In the genomic region with DNA sequence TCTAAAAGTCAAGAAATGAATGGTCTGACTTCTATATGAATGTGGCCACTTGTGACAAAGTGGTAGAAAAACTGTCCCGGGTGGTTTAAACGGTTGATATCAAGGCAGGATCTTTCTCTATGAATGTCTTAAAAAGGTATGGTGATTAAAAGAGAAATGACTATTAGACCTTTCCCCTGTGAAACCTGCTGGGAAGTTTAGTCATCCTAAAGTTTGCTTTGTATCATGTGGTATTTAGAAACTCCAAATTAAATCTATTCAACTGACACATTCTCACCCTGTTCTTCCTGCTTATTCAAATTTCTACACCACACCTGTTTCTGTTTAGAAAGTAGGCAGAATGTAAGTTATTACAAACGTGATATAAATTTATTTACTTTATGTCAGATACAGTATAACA, we compare ENCODE assay signal across 25 cellular contexts.
"Had no signal": no experiment of that assay in that cellular context is flagged by ENCODE, and none has a peak within 500 bp of the region (broad histone marks: within the 10 kb centered on the region; RNA-seq: fewer than 3 reads in every experiment).

No MANE protein-coding gene starts in this region.

- H3K27ac Mint-ChIP-seq: activated T-helper 1 cell treated with anti-CD3 and anti-CD28 coated beads, Interleukin-12 subunit alpha, Interleukin-12 subunit beta, Interleukin-2, Interleukin-4 antibody, amounts not matched to agents 30 ng/mL and 10 ng/mL and 1 ng/mL, durations not matched to agents 14 hours and 24 hours and 36 hours; brain; natural killer cell; stimulated activated naive CD8-positive, alpha-beta T cell treated with anti-CD3 and anti-CD28 coated beads, Interleukin-15, Interleukin-2, amounts not matched to agents 100 ng/mL and 50 ng/mL, for 24 hours; T-helper 1 cell treated with Interleukin-12 subunit alpha and Interleukin-12 subunit beta and Interleukin-4 antibody, amounts not matched to agents 30 μg/mL and 1 μg/mL, for 36 hours had no signal

- H3K4me3 ChIP-seq: cardiac muscle cell, coronary artery, dorsolateral prefrontal cortex, left ventricle myocardium inferior, lung, skin epidermis, upper lobe of right lung had no signal

- DNase-seq: activated CD4-positive, alpha-beta T cell treated with anti-CD3 and anti-CD28 coated beads for 4 hours; activated CD4-positive, alpha-beta T cell treated with anti-CD3 and anti-CD28 coated beads, Interleukin-2, amount 50 U/mL, for 4 hours; activated CD8-positive, alpha-beta memory T cell treated with anti-CD3 and anti-CD28 coated beads for 24 hours; activated effector memory CD4-positive, alpha-beta T cell treated with anti-CD3 and anti-CD28 coated beads, Interleukin-2, amount 50 U/mL, for 16 hours; activated naive CD4-positive, alpha-beta T cell treated with anti-CD3 and anti-CD28 coated beads, Interleukin-2, amount 50 U/mL, for 16 hours; activated T-cell treated with anti-CD3 and anti-CD28 coated beads, Interleukin-2, amount 50 U/mL, for 1 hour; dorsolateral prefrontal cortex; effector memory CD4-positive, alpha-beta T cell; glutamatergic neuron; left ventricle myocardium inferior; mesendoderm; natural killer cell; stimulated activated CD4-positive, alpha-beta T cell treated with anti-CD3 and anti-CD28 coated beads, Interleukin-12 subunit alpha, Interleukin-12 subunit beta, amount 100 ng/mL, for 4 hours; stimulated activated CD4-positive, alpha-beta T cell treated with anti-CD3 and anti-CD28 coated beads, Interleukin-4, amount 100 ng/mL, for 1 hour; T-helper 9 cell; upper lobe of right lung had no signal

- H3K27me3 Mint-ChIP-seq: brain; stimulated activated naive CD8-positive, alpha-beta T cell treated with anti-CD3 and anti-CD28 coated beads, Interleukin-15, Interleukin-2, amounts not matched to agents 100 ng/mL and 50 ng/mL, for 24 hours had no signal

- H3K36me3 Mint-ChIP-seq: brain, natural killer cell had no signal

- ATAC-seq: natural killer cell, upper lobe of right lung had no signal

- H3K9me3 Mint-ChIP-seq: activated T-helper 1 cell treated with anti-CD3 and anti-CD28 coated beads, Interleukin-12 subunit alpha, Interleukin-12 subunit beta, Interleukin-2, Interleukin-4 antibody, amounts not matched to agents 30 ng/mL and 10 ng/mL and 1 ng/mL, durations not matched to agents 14 hours and 24 hours and 36 hours; brain; stimulated activated naive CD8-positive, alpha-beta T cell treated with anti-CD3 and anti-CD28 coated beads, Interleukin-15, Interleukin-2, amounts not matched to agents 100 ng/mL and 50 ng/mL, for 24 hours; T-helper 1 cell treated with Interleukin-12 subunit alpha and Interleukin-12 subunit beta and Interleukin-4 antibody, amounts not matched to agents 30 μg/mL and 1 μg/mL, for 36 hours had no signal

- H3K4me1 ChIP-seq: left ventricle myocardium inferior, upper lobe of right lung had no signal

- H3K27me3 ChIP-seq: cardiac muscle cell, upper lobe of right lung had no signal

- H3K9me3 ChIP-seq: left ventricle myocardium inferior, upper lobe of right lung had no signal

- H3K4me1 Mint-ChIP-seq: natural killer cell had no signal

- H3K4me3 Mint-ChIP-seq: activated T-helper 1 cell treated with anti-CD3 and anti-CD28 coated beads, Interleukin-12 subunit alpha, Interleukin-12 subunit beta, Interleukin-2, Interleukin-4 antibody, amounts not matched to agents 30 ng/mL and 10 ng/mL and 1 ng/mL, durations not matched to agents 14 hours and 24 hours and 36 hours; brain; natural killer cell; stimulated activated naive CD8-positive, alpha-beta T cell treated with anti-CD3 and anti-CD28 coated beads, Interleukin-15, Interleukin-2, amounts not matched to agents 100 ng/mL and 50 ng/mL, for 24 hours; T-helper 1 cell treated with Interleukin-12 subunit alpha and Interleukin-12 subunit beta and Interleukin-4 antibody, amounts not matched to agents 30 μg/mL and 1 μg/mL, for 36 hours had no signal

- H3K27ac ChIP-seq: cardiac muscle cell, dorsolateral prefrontal cortex, left ventricle myocardium inferior, skin epidermis, upper lobe of right lung, VCaP had no signal

- H3K36me3 ChIP-seq: cardiac muscle cell, left ventricle myocardium inferior, upper lobe of right lung had no signal
